ENCODE assay signal across 1 cellular context in the genomic region with DNA sequence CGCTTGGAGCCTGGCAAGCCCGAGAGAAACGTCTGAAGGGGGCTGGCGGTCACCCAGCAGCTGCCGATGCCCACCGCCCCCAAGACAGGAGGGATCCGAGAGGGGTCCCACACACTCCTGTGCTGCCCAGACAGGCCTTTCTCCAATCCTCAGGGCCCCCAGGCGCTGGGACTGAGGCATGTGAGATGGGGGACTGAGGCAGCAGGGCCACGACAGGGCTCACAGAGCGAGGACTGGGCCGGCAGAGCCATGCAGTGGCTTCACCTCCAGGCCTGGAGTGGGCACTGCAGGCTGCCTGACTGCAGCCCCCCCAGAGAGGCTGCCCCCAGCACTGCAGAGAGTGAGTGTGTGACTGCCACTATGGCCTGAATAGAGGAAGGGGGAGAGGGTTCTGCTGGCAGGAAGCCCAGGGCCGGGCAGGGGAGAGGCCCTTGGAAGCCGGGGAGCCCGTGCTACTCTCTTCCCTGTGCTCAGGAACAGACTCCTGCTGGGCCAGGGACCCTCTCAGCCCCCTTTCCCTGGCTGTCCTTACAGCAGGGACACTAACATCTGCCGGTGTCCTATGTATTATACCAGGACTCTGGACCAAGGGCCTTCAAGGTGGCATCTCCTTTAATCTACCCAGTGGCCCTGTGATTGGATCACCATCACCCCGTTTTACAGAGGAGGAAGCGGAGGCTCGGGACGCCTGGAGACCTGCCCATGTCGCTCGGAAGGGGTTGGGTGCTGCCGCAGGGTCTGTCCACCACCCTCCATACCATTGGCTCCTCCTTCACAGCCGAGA.
TF ChIP-seq lines count a peak whose summit lies in the region.

No MANE protein-coding gene starts in this region.

TF ChIP-seq in HepG2, 621 proteins besides CTCF, POLR2A, EP300 and RAD21 (continued from another document):
- TF ChIP-seq, protein P1, sequence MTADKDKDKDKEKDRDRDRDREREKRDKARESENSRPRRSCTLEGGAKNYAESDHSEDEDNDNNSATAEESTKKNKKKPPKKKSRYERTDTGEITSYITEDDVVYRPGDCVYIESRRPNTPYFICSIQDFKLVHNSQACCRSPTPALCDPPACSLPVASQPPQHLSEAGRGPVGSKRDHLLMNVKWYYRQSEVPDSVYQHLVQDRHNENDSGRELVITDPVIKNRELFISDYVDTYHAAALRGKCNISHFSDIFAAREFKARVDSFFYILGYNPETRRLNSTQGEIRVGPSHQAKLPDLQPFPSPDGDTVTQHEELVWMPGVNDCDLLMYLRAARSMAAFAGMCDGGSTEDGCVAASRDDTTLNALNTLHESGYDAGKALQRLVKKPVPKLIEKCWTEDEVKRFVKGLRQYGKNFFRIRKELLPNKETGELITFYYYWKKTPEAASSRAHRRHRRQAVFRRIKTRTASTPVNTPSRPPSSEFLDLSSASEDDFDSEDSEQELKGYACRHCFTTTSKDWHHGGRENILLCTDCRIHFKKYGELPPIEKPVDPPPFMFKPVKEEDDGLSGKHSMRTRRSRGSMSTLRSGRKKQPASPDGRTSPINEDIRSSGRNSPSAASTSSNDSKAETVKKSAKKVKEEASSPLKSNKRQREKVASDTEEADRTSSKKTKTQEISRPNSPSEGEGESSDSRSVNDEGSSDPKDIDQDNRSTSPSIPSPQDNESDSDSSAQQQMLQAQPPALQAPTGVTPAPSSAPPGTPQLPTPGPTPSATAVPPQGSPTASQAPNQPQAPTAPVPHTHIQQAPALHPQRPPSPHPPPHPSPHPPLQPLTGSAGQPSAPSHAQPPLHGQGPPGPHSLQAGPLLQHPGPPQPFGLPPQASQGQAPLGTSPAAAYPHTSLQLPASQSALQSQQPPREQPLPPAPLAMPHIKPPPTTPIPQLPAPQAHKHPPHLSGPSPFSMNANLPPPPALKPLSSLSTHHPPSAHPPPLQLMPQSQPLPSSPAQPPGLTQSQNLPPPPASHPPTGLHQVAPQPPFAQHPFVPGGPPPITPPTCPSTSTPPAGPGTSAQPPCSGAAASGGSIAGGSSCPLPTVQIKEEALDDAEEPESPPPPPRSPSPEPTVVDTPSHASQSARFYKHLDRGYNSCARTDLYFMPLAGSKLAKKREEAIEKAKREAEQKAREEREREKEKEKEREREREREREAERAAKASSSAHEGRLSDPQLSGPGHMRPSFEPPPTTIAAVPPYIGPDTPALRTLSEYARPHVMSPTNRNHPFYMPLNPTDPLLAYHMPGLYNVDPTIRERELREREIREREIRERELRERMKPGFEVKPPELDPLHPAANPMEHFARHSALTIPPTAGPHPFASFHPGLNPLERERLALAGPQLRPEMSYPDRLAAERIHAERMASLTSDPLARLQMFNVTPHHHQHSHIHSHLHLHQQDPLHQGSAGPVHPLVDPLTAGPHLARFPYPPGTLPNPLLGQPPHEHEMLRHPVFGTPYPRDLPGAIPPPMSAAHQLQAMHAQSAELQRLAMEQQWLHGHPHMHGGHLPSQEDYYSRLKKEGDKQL (CRISPR knock-in tag; IDR thresholded peaks at IDR 0.05; ENCODE audit: low read depth): no peak
- TF ChIP-seq, protein P2, sequence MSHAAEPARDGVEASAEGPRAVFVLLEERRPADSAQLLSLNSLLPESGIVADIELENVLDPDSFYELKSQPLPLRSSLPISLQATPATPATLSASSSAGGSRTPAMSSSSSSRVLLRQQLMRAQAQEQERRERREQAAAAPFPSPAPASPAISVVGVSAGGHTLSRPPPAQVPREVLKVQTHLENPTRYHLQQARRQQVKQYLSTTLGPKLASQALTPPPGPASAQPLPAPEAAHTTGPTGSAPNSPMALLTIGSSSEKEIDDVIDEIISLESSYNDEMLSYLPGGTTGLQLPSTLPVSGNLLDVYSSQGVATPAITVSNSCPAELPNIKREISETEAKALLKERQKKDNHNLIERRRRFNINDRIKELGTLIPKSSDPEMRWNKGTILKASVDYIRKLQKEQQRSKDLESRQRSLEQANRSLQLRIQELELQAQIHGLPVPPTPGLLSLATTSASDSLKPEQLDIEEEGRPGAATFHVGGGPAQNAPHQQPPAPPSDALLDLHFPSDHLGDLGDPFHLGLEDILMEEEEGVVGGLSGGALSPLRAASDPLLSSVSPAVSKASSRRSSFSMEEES (CRISPR knock-in tag; IDR thresholded peaks at IDR 0.05): no peak
- no peak for TF ChIP-seq ZNF605 (CRISPR knock-in tag; IDR thresholded peaks at IDR 0.05)
- no peak for TF ChIP-seq ZNF563 (CRISPR knock-in tag; IDR thresholded peaks at IDR 0.05)
- TF ChIP-seq DR1 (CRISPR knock-in tag; IDR thresholded peaks at IDR 0.05): no peak
- no peak for TF ChIP-seq ZNF333 (CRISPR knock-in tag; IDR thresholded peaks at IDR 0.05; ENCODE audit: borderline replicate concordance)
- no peak for TF ChIP-seq ZKSCAN8 (CRISPR knock-in tag; IDR thresholded peaks at IDR 0.05; ENCODE audit: borderline replicate concordance)
- TF ChIP-seq GABPA (IDR thresholded peaks at IDR 0.05; ENCODE audit: low read depth, low read length): no peak
- TF ChIP-seq GABPA (CRISPR knock-in tag; IDR thresholded peaks at IDR 0.05; ENCODE audit: low read depth): no peak
- no peak for TF ChIP-seq CHCHD3 (CRISPR knock-in tag; IDR thresholded peaks at IDR 0.05)
- TF ChIP-seq, protein P3, sequence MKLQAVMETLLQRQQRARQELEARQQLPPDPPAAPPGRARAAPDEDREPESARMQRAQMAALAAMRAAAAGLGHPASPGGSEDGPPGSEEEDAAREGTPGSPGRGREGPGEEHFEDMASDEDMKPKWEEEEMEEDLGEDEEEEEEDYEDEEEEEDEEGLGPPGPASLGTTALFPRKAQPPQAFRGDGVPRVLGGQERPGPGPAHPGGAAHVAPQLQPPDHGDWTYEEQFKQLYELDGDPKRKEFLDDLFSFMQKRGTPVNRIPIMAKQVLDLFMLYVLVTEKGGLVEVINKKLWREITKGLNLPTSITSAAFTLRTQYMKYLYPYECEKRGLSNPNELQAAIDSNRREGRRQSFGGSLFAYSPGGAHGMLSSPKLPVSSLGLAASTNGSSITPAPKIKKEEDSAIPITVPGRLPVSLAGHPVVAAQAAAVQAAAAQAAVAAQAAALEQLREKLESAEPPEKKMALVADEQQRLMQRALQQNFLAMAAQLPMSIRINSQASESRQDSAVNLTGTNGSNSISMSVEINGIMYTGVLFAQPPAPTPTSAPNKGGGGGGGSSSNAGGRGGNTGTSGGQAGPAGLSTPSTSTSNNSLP (IDR thresholded peaks at IDR 0.05; ENCODE audit: low read depth, low read length): no peak
- TF ChIP-seq ZNF629 (CRISPR knock-in tag; conservative IDR thresholded peaks at IDR 0.05): peak; percentile 51; the same call in 1 of the 2 replicates
- TF ChIP-seq, protein P4, sequence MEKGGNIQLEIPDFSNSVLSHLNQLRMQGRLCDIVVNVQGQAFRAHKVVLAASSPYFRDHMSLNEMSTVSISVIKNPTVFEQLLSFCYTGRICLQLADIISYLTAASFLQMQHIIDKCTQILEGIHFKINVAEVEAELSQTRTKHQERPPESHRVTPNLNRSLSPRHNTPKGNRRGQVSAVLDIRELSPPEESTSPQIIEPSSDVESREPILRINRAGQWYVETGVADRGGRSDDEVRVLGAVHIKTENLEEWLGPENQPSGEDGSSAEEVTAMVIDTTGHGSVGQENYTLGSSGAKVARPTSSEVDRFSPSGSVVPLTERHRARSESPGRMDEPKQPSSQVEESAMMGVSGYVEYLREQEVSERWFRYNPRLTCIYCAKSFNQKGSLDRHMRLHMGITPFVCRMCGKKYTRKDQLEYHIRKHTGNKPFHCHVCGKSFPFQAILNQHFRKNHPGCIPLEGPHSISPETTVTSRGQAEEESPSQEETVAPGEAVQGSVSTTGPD (CRISPR knock-in tag; IDR thresholded peaks at IDR 0.05): no peak
- TF ChIP-seq ZNF501 (CRISPR knock-in tag; IDR thresholded peaks at IDR 0.05): no peak; the same call in 1 of the 2 replicates
- no peak for TF ChIP-seq LCORL (IDR thresholded peaks at IDR 0.05)
- no peak for TF ChIP-seq LCORL (CRISPR knock-in tag; IDR thresholded peaks at IDR 0.05)
- TF ChIP-seq PAX8 (CRISPR knock-in tag; IDR thresholded peaks at IDR 0.05; ENCODE audit: borderline replicate concordance): no peak
- no peak for TF ChIP-seq SPEN (CRISPR knock-in tag; IDR thresholded peaks at IDR 0.05; ENCODE audit: low read depth)
- no peak for TF ChIP-seq ZNF792 (CRISPR knock-in tag; IDR thresholded peaks at IDR 0.05)
- TF ChIP-seq AKAP8 (CRISPR knock-in tag; IDR thresholded peaks at IDR 0.05): no peak
- no peak for TF ChIP-seq GLI4 (CRISPR knock-in tag; IDR thresholded peaks at IDR 0.05; ENCODE audit: borderline replicate concordance)
- no peak for TF ChIP-seq ZNF556 (CRISPR knock-in tag; IDR thresholded peaks at IDR 0.05; ENCODE audit: borderline replicate concordance)
- peak; percentile 12; the same call in 1 of the 2 replicates for TF ChIP-seq SP4 (CRISPR knock-in tag; IDR thresholded peaks at IDR 0.05)
- 0 out of 2 replicates have a peak, but pooled peaks have one; percentile 35 for TF ChIP-seq ZNF235 (CRISPR knock-in tag; IDR thresholded peaks at IDR 0.05; ENCODE audit: borderline replicate concordance)
- TF ChIP-seq HOXA3 (CRISPR knock-in tag; IDR thresholded peaks at IDR 0.05): no peak
- TF ChIP-seq, protein P5, sequence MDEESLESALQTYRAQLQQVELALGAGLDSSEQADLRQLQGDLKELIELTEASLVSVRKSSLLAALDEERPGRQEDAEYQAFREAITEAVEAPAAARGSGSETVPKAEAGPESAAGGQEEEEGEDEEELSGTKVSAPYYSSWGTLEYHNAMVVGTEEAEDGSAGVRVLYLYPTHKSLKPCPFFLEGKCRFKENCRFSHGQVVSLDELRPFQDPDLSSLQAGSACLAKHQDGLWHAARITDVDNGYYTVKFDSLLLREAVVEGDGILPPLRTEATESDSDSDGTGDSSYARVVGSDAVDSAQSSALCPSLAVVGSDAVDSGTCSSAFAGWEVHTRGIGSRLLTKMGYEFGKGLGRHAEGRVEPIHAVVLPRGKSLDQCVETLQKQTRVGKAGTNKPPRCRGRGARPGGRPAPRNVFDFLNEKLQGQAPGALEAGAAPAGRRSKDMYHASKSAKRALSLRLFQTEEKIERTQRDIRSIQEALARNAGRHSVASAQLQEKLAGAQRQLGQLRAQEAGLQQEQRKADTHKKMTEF (CRISPR knock-in tag; IDR thresholded peaks at IDR 0.05): 0 out of 2 replicates have a peak, but pooled peaks have one; percentile 14
- TF ChIP-seq ZSCAN25 (CRISPR knock-in tag; IDR thresholded peaks at IDR 0.05): peak; percentile 86
- peak; percentile 19; the same call in 1 of the 2 replicates for TF ChIP-seq TAF1 (CRISPR knock-in tag; IDR thresholded peaks at IDR 0.05)
- TF ChIP-seq, protein P6, sequence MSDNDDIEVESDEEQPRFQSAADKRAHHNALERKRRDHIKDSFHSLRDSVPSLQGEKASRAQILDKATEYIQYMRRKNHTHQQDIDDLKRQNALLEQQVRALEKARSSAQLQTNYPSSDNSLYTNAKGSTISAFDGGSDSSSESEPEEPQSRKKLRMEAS (IDR thresholded peaks at IDR 0.05): 0 out of 2 replicates have a peak, but pooled peaks have one; percentile 2
- TF ChIP-seq SYNCRIP (IDR thresholded peaks at IDR 0.05; ENCODE audit: insufficient read depth, low read depth, low read length): no peak
- TF ChIP-seq ZBTB42 (CRISPR knock-in tag; IDR thresholded peaks at IDR 0.05): no peak
- no peak for TF ChIP-seq HOXA9 (CRISPR knock-in tag; IDR thresholded peaks at IDR 0.05; ENCODE audit: borderline replicate concordance)
- TF ChIP-seq SRSF1 (optimal IDR thresholded peaks at IDR 0.05; ENCODE audit: low read depth, low read length): peak; percentile 19
- TF ChIP-seq ZNF891 (CRISPR knock-in tag; IDR thresholded peaks at IDR 0.05): 0 out of 2 replicates have a peak, but pooled peaks have one; percentile 19
- TF ChIP-seq SIX4 (CRISPR knock-in tag; IDR thresholded peaks at IDR 0.05): no peak
TF ChIP-seq in HepG2: peak in this region for 15.
